Comparison of ENCODE assay signal across 8 cellular contexts in the genomic region with DNA sequence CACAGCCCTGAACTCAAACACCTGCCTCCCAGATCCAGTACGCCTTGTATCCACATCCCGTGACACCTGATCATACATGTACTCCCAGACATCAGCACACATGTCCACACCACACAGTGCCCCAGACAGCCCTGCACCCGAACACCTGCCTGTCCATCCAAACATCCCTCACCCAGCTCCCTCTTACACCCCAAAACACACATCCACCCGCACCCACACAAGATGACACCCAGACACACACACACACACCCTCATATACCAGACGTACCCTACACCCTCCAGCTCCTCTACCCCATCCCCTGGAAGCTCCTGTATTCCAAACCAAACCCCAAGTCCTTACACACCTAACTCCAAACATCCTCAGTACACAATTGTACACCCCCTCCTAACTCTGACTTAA. TPM values are rescaled to one million over a fixed set of nuclear protein-coding genes. Genes with fewer than 3 reads are reported as not detected.
A peak's percentile ranks its signal among the peaks of the same experiment; 100 is the strongest.
DNase-seq lines count a peak whose midpoint lies in the region; ATAC-seq, FAIRE-seq and TF ChIP-seq lines count a peak whose summit lies in the region.

No MANE protein-coding gene starts in this region.

- H3K36me3 ChIP-seq in bronchial epithelial cell (ENCODE audit: control insufficient read depth, insufficient read depth, low read length) (peaks cover 2% of the 10 kb centered on the region), mesodermal cell (ENCODE audit: control insufficient read depth, insufficient read depth, low read length) (peaks cover under 1% of the 10 kb centered on the region), transverse colon (no peaks in the 10 kb centered on the region)

- H3K27ac Mint-ChIP-seq in activated T-cell treated with anti-CD3 and anti-CD28 coated beads, Interleukin-2, amount 50 U/mL, for 72 hours = peak overlapping the region; percentile 22

- H3K27me3 Mint-ChIP-seq in activated T-cell treated with anti-CD3 and anti-CD28 coated beads, Interleukin-2, amount 50 U/mL, for 72 hours (ENCODE audit: low read depth) = no peaks in the 10 kb centered on the region

- H3K27me3 ChIP-seq in bronchial epithelial cell (ENCODE audit: control insufficient read depth, insufficient read depth, low read length) (no peaks in the 10 kb centered on the region), transverse colon (no peaks in the 10 kb centered on the region)

- in situ Hi-C loops in transverse colon (cut with MboI; ENCODE audit: low pct_ligation_motif_present in 1 of 4, low pct_unique_long_range_greater_than_20kb in 1 of 4, low sequenced_read_pairs in 3 of 4) = no loop called here

- H3K4me1 Mint-ChIP-seq in activated T-cell treated with anti-CD3 and anti-CD28 coated beads, Interleukin-2, amount 50 U/mL, for 72 hours (ENCODE audit: low read depth) = peaks cover 49% of the 10 kb centered on the region

- intact Hi-C loops in transverse colon (cut with DNase I; ENCODE audit: low total_unique reads) = no loop called here

- DNase-seq in activated T-cell treated with anti-CD3 and anti-CD28 coated beads, Interleukin-2, amount 50 U/mL, for 72 hours = no peak
- no peak for DNase-seq in activated T-cell treated with anti-CD3 and anti-CD28 coated beads for 4 hours
- no peak for DNase-seq in bronchial epithelial cell (ENCODE audit: low read depth)
- no peak for DNase-seq in transverse colon
- DNase-seq in NCI-H1417 treated with DMSO at 0.1 percent for 48 hours (lab: John Stamatoyannopoulos, UW) = no peak
- DNase-seq in germinal center (ENCODE audit: low spot score) = no peak

- peak; percentile 86 for FAIRE-seq in bronchial epithelial cell (lab: Jason Lieb, UNC)

- WGBS in mesodermal cell (ENCODE audit: insufficient coverage in 2 of 2), 2 experiments = 92 to 98% methylated on average over 4 to 5 of the region's 5 CpGs
- WGBS in transverse colon (ENCODE audit: low coverage in 1 of 2), 2 donors = 68% methylated on average over 5 of the region's 5 CpGs; no CpG with 5 or more reads in 1 of the 2 donors

- H3K9me3 ChIP-seq in mesodermal cell (ENCODE audit: control insufficient read depth, low read length) = no peaks in the 10 kb centered on the region
- no peaks in the 10 kb centered on the region for H3K9me3 ChIP-seq in transverse colon

- ATAC-seq in activated T-cell treated with anti-CD3 and anti-CD28 coated beads, Interleukin-2, amount 50 U/mL, for 72 hours (replicated peaks in 1 of 2) = no peak
- no peak for ATAC-seq in GM18502 (IDR thresholded peaks at IDR 0.05; ENCODE audit: poor library complexity, unreplicated experiment)

- H3K4me1 ChIP-seq in mesodermal cell (ENCODE audit: control insufficient read depth, insufficient read depth, low read length, poor library complexity, severe bottlenecking) = peaks cover 5% of the 10 kb centered on the region
- H3K4me1 ChIP-seq in transverse colon = peaks cover 10 to 38% (median 30%) of the 10 kb centered on the region in 4 donors

- no peak for TF ChIP-seq EP300 in transverse colon (IDR thresholded peaks at IDR 0.05; ENCODE audit: low read depth)

- peaks cover 4 to 8% of the 10 kb centered on the region in 2 donors for H3K36me3 Mint-ChIP-seq in activated T-cell treated with anti-CD3 and anti-CD28 coated beads, Interleukin-2, amount 50 U/mL, for 72 hours (ENCODE audit: insufficient read depth in 2 of 2)

- H3K4me3 Mint-ChIP-seq in activated T-cell treated with anti-CD3 and anti-CD28 coated beads, Interleukin-2, amount 50 U/mL, for 72 hours = peak overlapping the region; percentile 78 to 88

- TF ChIP-seq POLR2A in transverse colon (IDR thresholded peaks at IDR 0.05) = no peak

- TF ChIP-seq CTCF in bronchial epithelial cell (IDR thresholded peaks at IDR 0.05; ENCODE audit: insufficient read depth, low read length, severe bottlenecking) = no peak
- TF ChIP-seq CTCF in transverse colon (IDR thresholded peaks at IDR 0.05) = no peak

- H3K27ac ChIP-seq in mesodermal cell (ENCODE audit: low read depth, low read length, severe bottlenecking) (no peak overlapping the region), transverse colon (peak overlapping the region; percentile 81 to 89 (median 87))

- H3K9me3 Mint-ChIP-seq in activated T-cell treated with anti-CD3 and anti-CD28 coated beads, Interleukin-2, amount 50 U/mL, for 72 hours = no peaks in the 10 kb centered on the region

- peak overlapping the region; percentile 59 for H3K4me3 ChIP-seq in bronchial epithelial cell (ENCODE audit: low read depth, low read length)
- peak overlapping the region; percentile 43 for H3K4me3 ChIP-seq in mesodermal cell (ENCODE audit: extremely low read depth, insufficient read depth, low read length, poor library complexity, severe bottlenecking)
- peak overlapping the region in 3 of 4 donors; percentile 61 to 72 (median 68) for H3K4me3 ChIP-seq in transverse colon

RNA-seq across cellular contexts. Expression of gene CAMK1, which starts 0.7 kb away (rescaled TPM):
- total RNA-seq in activated T-cell treated with anti-CD3 and anti-CD28 coated beads, Interleukin-2, amount 50 U/mL, for 72 hours = 10 to 100 TPM; 38.6 to 47.4 TPM
- total RNA-seq in bronchial epithelial cell = 18.2 and 36.4 TPM in 2 replicates
- polyA plus RNA-seq in mesodermal cell (2013, experiment 1 of 2) = 14.9 TPM
- polyA plus RNA-seq in mesodermal cell (2013, experiment 2 of 2) = 11.6 TPM
- 10 to 100 TPM in 3 of 4 donors, 1 to 10 TPM in 1; 5.6 to 45.0 (median 15.6) TPM for total RNA-seq in transverse colon

RNA-seq across cellular contexts. Expression of gene OGG1, which starts 19.3 kb away (rescaled TPM):
- 10 to 100 TPM; 31.0 to 33.4 TPM for total RNA-seq in activated T-cell treated with anti-CD3 and anti-CD28 coated beads, Interleukin-2, amount 50 U/mL, for 72 hours
- total RNA-seq in bronchial epithelial cell = 21.6 and 26.5 TPM in 2 replicates
- 20.2 TPM for polyA plus RNA-seq in mesodermal cell (2013, experiment 1 of 2)
- 20.5 TPM for polyA plus RNA-seq in mesodermal cell (2013, experiment 2 of 2)
- total RNA-seq in transverse colon = 10 to 100 TPM; 27.8 to 69.5 (median 39.7) TPM

RNA-seq across cellular contexts. Expression of gene TADA3, which starts 23.3 kb away (rescaled TPM):
- total RNA-seq in activated T-cell treated with anti-CD3 and anti-CD28 coated beads, Interleukin-2, amount 50 U/mL, for 72 hours = 100 to 1,000 TPM; 105 to 112 TPM
- 46.9 and 78.5 TPM in 2 replicates for total RNA-seq in bronchial epithelial cell
- polyA plus RNA-seq in mesodermal cell (2013, experiment 1 of 2) = 86.4 TPM
- polyA plus RNA-seq in mesodermal cell (2013, experiment 2 of 2) = 69.4 TPM
- total RNA-seq in transverse colon = 100 to 1,000 TPM in 2 of 4 donors, 10 to 100 TPM in 2; 53.7 to 504 (median 92.0) TPM

RNA-seq across cellular contexts. Expression of gene ARPC4, which starts 23.9 kb away (rescaled TPM):
- 100 to 1,000 TPM; 168 to 176 TPM for total RNA-seq in activated T-cell treated with anti-CD3 and anti-CD28 coated beads, Interleukin-2, amount 50 U/mL, for 72 hours
- total RNA-seq in bronchial epithelial cell = 192 and 204 TPM in 2 replicates
- 125 TPM for polyA plus RNA-seq in mesodermal cell (2013, experiment 1 of 2)
- polyA plus RNA-seq in mesodermal cell (2013, experiment 2 of 2) = 108 TPM
- 100 to 1,000 TPM; 104 to 189 (median 143) TPM for total RNA-seq in transverse colon

RNA-seq across cellular contexts. Expression of gene BRPF1, which starts 37.5 kb away (rescaled TPM):
- 10 to 100 TPM; 34.6 to 42.7 TPM for total RNA-seq in activated T-cell treated with anti-CD3 and anti-CD28 coated beads, Interleukin-2, amount 50 U/mL, for 72 hours
- 14.0 and 14.7 TPM in 2 replicates for total RNA-seq in bronchial epithelial cell
- 16.8 TPM for polyA plus RNA-seq in mesodermal cell (2013, experiment 1 of 2)
- polyA plus RNA-seq in mesodermal cell (2013, experiment 2 of 2) = 12.9 TPM
- total RNA-seq in transverse colon = 10 to 100 TPM in 3 of 4 donors, 1 to 10 TPM in 1; 9.4 to 18.7 (median 14.9) TPM
